ENCODE assay signal across 17 cellular contexts in the genomic region with DNA sequence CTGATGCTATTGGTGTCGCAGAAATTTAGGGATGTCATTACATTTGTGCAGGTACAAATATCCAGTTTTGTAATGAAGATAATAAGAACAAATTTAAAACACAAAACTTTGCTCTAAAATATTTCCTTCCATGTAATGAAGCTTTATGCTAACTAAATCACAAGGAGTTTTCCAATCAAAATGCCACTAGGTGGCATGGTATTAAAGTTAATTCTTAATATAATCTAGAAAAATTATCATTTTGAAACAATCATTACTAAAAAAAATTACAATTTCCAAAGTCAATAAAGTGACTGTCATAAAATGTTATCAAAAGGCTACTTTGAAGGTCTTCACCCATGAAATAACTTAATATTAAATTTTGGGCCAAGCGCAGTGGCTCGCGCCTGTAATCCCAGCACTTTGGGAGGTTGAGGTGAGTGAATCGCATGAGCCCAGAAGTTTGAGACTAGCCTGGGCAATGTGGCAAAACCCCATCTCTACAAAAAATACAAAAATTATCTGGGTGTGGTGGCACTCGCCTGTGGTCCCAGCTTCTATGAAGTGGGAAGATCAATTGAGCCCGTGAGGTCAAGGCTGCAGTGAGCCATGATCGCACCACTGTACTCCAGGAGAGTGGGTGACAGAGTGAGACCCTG.
DNase-seq lines count a peak whose midpoint lies in the region; ATAC-seq and TF ChIP-seq lines count a peak whose summit lies in the region.
"Had no signal": no experiment of that assay in that cellular context is flagged by ENCODE, and none has a peak within 500 bp of the region (broad histone marks: within the 10 kb centered on the region; RNA-seq: fewer than 3 reads in every experiment).

No MANE protein-coding gene starts in this region.

- no peak overlapping the region for H4K8ac ChIP-seq in mesendoderm (ENCODE audit: low read depth, low read length)

- H3K36me3 Mint-ChIP-seq in chondrocyte (ENCODE audit: low read depth) = peaks cover 3% of the 10 kb centered on the region
- H3K36me3 Mint-ChIP-seq in neural crest cell (ENCODE audit: low read depth) = peaks cover 24% of the 10 kb centered on the region
- peaks cover 5% of the 10 kb centered on the region in 2 donors for H3K36me3 Mint-ChIP-seq in activated naive CD4-positive, alpha-beta T cell treated with anti-CD3 and anti-CD28 coated beads, Interleukin-2, amount 50 U/mL, for 72 hours
- peaks cover 9% of the 10 kb centered on the region for H3K36me3 Mint-ChIP-seq in activated CD4-positive, alpha-beta T cell treated with anti-CD3 and anti-CD28 coated beads for 36 hours (ENCODE audit: low read depth)
- H3K36me3 Mint-ChIP-seq: CD14-positive monocyte had no signal

- no peak overlapping the region for H3K56ac ChIP-seq in mesendoderm (ENCODE audit: low read length)

- H3K18ac ChIP-seq in mesendoderm (ENCODE audit: low read length) = no peak overlapping the region

- intact Hi-C loops in activated CD4-positive, alpha-beta T cell treated with anti-CD3 and anti-CD28 coated beads for 36 hours (cut with DNase I, micrococcal nuclease) = no loop called here

- H2BK5ac ChIP-seq in mesendoderm (ENCODE audit: low read length) = no peak overlapping the region

- no peaks in the 10 kb centered on the region for H3K4me1 ChIP-seq in mesendoderm (ENCODE audit: control insufficient read depth, low read depth, low read length)

- WGBS in mesendoderm (ENCODE audit: extremely low coverage, insufficient coverage, low lambda C conversion rate) = no CpG with 5 or more reads among the region's 8 CpGs

- no peak overlapping the region for H3K27ac Mint-ChIP-seq in chondrocyte (ENCODE audit: unreplicated experiment)
- no peak overlapping the region for H3K27ac Mint-ChIP-seq in neural crest cell (ENCODE audit: unreplicated experiment)
- no peak overlapping the region for H3K27ac Mint-ChIP-seq in activated naive CD4-positive, alpha-beta T cell treated with anti-CD3 and anti-CD28 coated beads, Interleukin-2, amount 50 U/mL, for 72 hours
- no peak overlapping the region for H3K27ac Mint-ChIP-seq in activated CD4-positive, alpha-beta T cell treated with anti-CD3 and anti-CD28 coated beads for 36 hours
- H3K27ac Mint-ChIP-seq: CD14-positive monocyte had no signal

- H3K27ac ChIP-seq in C4-2B (no peak overlapping the region), mesendoderm (ENCODE audit: low read depth, low read length) (no peak overlapping the region)

- no peak overlapping the region for H4K5ac ChIP-seq in mesendoderm (ENCODE audit: low read length)

- H3K79me1 ChIP-seq in mesendoderm (ENCODE audit: low read length) = no peaks in the 10 kb centered on the region

- H2BK120ac ChIP-seq in mesendoderm (ENCODE audit: low read depth, low read length) = no peak overlapping the region

- POLR2A ChIA-PET in activated CD4-positive, alpha-beta T cell treated with anti-CD3 and anti-CD28 coated beads for 36 hours (lab: Charles Lee) = no interaction called here

- H3K4me2 ChIP-seq in mesendoderm (ENCODE audit: low read length) = no peak overlapping the region

- peak; percentile 35 for TF ChIP-seq CTCF in C4-2B (conservative IDR thresholded peaks at IDR 0.05)
- peak; percentile 29; the same call in 1 of the 2 replicates for TF ChIP-seq CTCF in LNCaP clone FGC (IDR thresholded peaks at IDR 0.05; ENCODE audit: control insufficient read depth, extremely low read depth, insufficient read depth)
- peak; percentile 79 for TF ChIP-seq CTCF in chondrocyte (IDR thresholded peaks at IDR 0.05)
- TF ChIP-seq CTCF in neural crest cell (conservative IDR thresholded peaks at IDR 0.05) = peak; percentile 36

- H3K27me3 Mint-ChIP-seq in chondrocyte (ENCODE audit: low read depth) (no peaks in the 10 kb centered on the region), neural crest cell (ENCODE audit: low read depth) (no peaks in the 10 kb centered on the region)
- H3K27me3 Mint-ChIP-seq in activated CD4-positive, alpha-beta T cell treated with anti-CD3 and anti-CD28 coated beads for 36 hours = no peaks in the 10 kb centered on the region

- no peaks in the 10 kb centered on the region for H3K4me1 Mint-ChIP-seq in chondrocyte (ENCODE audit: low read depth)
- H3K4me1 Mint-ChIP-seq in neural crest cell = no peaks in the 10 kb centered on the region
- H3K4me1 Mint-ChIP-seq in activated CD4-positive, alpha-beta T cell treated with anti-CD3 and anti-CD28 coated beads for 36 hours = peaks cover 3% of the 10 kb centered on the region
- H3K4me1 Mint-ChIP-seq: CD14-positive monocyte had no signal

- peaks cover 3% of the 10 kb centered on the region for H3K9me3 Mint-ChIP-seq in chondrocyte (ENCODE audit: low read depth)
- peaks cover 2% of the 10 kb centered on the region for H3K9me3 Mint-ChIP-seq in neural crest cell
- no peaks in the 10 kb centered on the region for H3K9me3 Mint-ChIP-seq in activated naive CD4-positive, alpha-beta T cell treated with anti-CD3 and anti-CD28 coated beads, Interleukin-2, amount 50 U/mL, for 72 hours
- no peaks in the 10 kb centered on the region for H3K9me3 Mint-ChIP-seq in activated CD4-positive, alpha-beta T cell treated with anti-CD3 and anti-CD28 coated beads for 36 hours (ENCODE audit: low read depth)

- no peak overlapping the region for H2BK15ac ChIP-seq in mesendoderm (replicated peaks; ENCODE audit: low read depth)

- H3K23ac ChIP-seq in mesendoderm (ENCODE audit: low read length) = no peak overlapping the region

- no peak for DNase-seq in LNCaP clone FGC (ENCODE audit: low read depth)
- no peak for DNase-seq in chondrocyte (ENCODE audit: low spot score)
- no peak for DNase-seq in neural crest cell (ENCODE audit: low read depth, low spot score)
- DNase-seq in activated naive CD4-positive, alpha-beta T cell treated with anti-CD3 and anti-CD28 coated beads, Interleukin-2, amount 50 U/mL, for 72 hours (ENCODE audit: low spot score in 2 of 2) = no peak
- DNase-seq in NCI-H1436 treated with DMSO at 0.1 percent for 48 hours (lab: John Stamatoyannopoulos, UW) = no peak
- DNase-seq in mesendoderm = no peak
- no peak for DNase-seq in activated CD4-positive, alpha-beta T cell treated with anti-CD3 and anti-CD28 coated beads for 36 hours
- DNase-seq: activated T-cell treated with anti-CD3 and anti-CD28 coated beads, Interleukin-2, amount 50 U/mL, for 48 hours; cerebellar nuclear complex; DND-41; head of caudate nucleus; kidney glomerular epithelial cell; NCI-H1092 treated with DMSO at 0.1 percent for 48 hours; stimulated activated CD4-positive, alpha-beta T cell treated with anti-CD3 and anti-CD28 coated beads, Interleukin-15, amount 100 ng/mL, for 24 hours; substantia nigra had no signal

- H3K27me3 ChIP-seq in mesendoderm (ENCODE audit: insufficient read depth, low read length, poor library complexity) = no peaks in the 10 kb centered on the region

- CTCF ChIA-PET in activated CD4-positive, alpha-beta T cell treated with anti-CD3 and anti-CD28 coated beads for 36 hours (lab: Charles Lee) = no interaction called here

- H3K4me3 ChIP-seq in LNCaP clone FGC (ENCODE audit: low read depth, low read length) (no peak overlapping the region), mesendoderm (ENCODE audit: low read length) (no peak overlapping the region)

- no peak for ATAC-seq in activated naive CD4-positive, alpha-beta T cell treated with anti-CD3 and anti-CD28 coated beads, Interleukin-2, amount 50 U/mL, for 72 hours
- no peak for ATAC-seq in activated CD4-positive, alpha-beta T cell treated with anti-CD3 and anti-CD28 coated beads for 36 hours

- no peak overlapping the region for H3K4me3 Mint-ChIP-seq in chondrocyte (ENCODE audit: unreplicated experiment)
- H3K4me3 Mint-ChIP-seq in neural crest cell = no peak overlapping the region
- H3K4me3 Mint-ChIP-seq in activated CD4-positive, alpha-beta T cell treated with anti-CD3 and anti-CD28 coated beads for 36 hours = no peak overlapping the region
- H3K4me3 Mint-ChIP-seq: CD14-positive monocyte had no signal

- no peak overlapping the region for H3K9ac ChIP-seq in mesendoderm (ENCODE audit: low read length)

- no peaks in the 10 kb centered on the region for H3K36me3 ChIP-seq in mesendoderm (ENCODE audit: control insufficient read depth, insufficient read depth, low read length)

- no peaks in the 10 kb centered on the region for H3K79me2 ChIP-seq in mesendoderm (ENCODE audit: control insufficient read depth, insufficient read depth, low read length)

- no peak overlapping the region for H2AK5ac ChIP-seq in mesendoderm (ENCODE audit: low read length)

- H3K4ac ChIP-seq in mesendoderm (ENCODE audit: low read depth, low read length) = no peak overlapping the region

Comparison
In these comparisons a context has a peak if more than half of its experiments do, and no peak if none do; other contexts are left out.
1. CTCF ChIP-seq: peak in every context shown above with its lines; median percentile 79 in chondrocyte; 36 in neural crest cell; 35 in C4-2B; 29 in LNCaP clone FGC.